25 cellular contexts compared by ENCODE assay signal in genomic region chr2:229660391-229660790, GRCh38. TPM values are rescaled to one million over a fixed set of nuclear protein-coding genes. Genes with fewer than 3 reads are reported as not detected.
"Had no signal": no experiment of that assay in that cellular context is flagged by ENCODE, and none has a peak within 500 bp of the region (broad histone marks: within the 10 kb centered on the region; RNA-seq: fewer than 3 reads in every experiment).

No MANE protein-coding gene starts in this region.

- H3K27ac ChIP-seq: breast epithelium, colonic mucosa, SJCRH30 had no signal

- H3K9me3 ChIP-seq: breast epithelium, colonic mucosa, SJCRH30, SK-N-SH had no signal

- H3K9ac ChIP-seq: SK-N-SH had no signal

- FAIRE-seq: K562 had no signal

- H3K4me2 ChIP-seq: SK-N-SH had no signal

- H3K27me3 ChIP-seq: breast epithelium, colonic mucosa had no signal

- H3K36me3 ChIP-seq: breast epithelium, colonic mucosa, SJCRH30 had no signal

- DNase-seq: activated B cell treated with CpG ODN at 0.5 μM for 24 hours; activated CD4-positive, alpha-beta memory T cell treated with anti-CD3 and anti-CD28 coated beads, Interleukin-2, amount 10 ng/mL, durations not matched to agents 7 days and 5 days; activated CD4-positive, alpha-beta T cell treated with anti-CD3 and anti-CD28 coated beads, Interleukin-2, amount 50 U/mL, for 1 hour; activated effector memory CD4-positive, alpha-beta T cell treated with Interleukin-2 at 50 U/mL for 16 hours; activated naive CD4-positive, alpha-beta T cell; activated T-cell treated with anti-CD3 and anti-CD28 coated beads, Interleukin-2, amount 50 U/mL, for 1 hour; aorta; caudate nucleus; colonic mucosa; Karpas-422; MM.1S; NCI-H1092 treated with DMSO at 0.1 percent for 48 hours; NCI-H1417 treated with DMSO at 0.1 percent for 48 hours; NCI-H1694 treated with DMSO at 0.1 percent for 48 hours; NCI-H2081; NCI-H510A treated with DMSO at 0.1 percent for 48 hours; NCI-H69; SJCRH30; SK-N-SH had no signal

- ATAC-seq: K562 had no signal

- H3K4me1 ChIP-seq: breast epithelium, colonic mucosa, SJCRH30 had no signal

- H3K9me2 ChIP-seq: SK-N-SH had no signal

- H3K4me3 ChIP-seq: breast epithelium, colonic mucosa, K562, SJCRH30 had no signal

RNA-seq across cellular contexts. Expression of gene DNER, which starts 54.0 kb away (rescaled TPM):
- total RNA-seq: activated B cell treated with CpG ODN at 0.5 μM for 24 hours; activated CD4-positive, alpha-beta memory T cell treated with anti-CD3 and anti-CD28 coated beads, Interleukin-2, amount 10 ng/mL, durations not matched to agents 7 days and 5 days; activated CD8-positive, alpha-beta memory T cell treated with anti-CD3 and anti-CD28 coated beads for 36 hours; activated T-helper 1 cell treated with anti-CD3 and anti-CD28 coated beads, Interleukin-12 subunit alpha, Interleukin-12 subunit beta, Interleukin-2, Interleukin-4 antibody, amounts not matched to agents 30 ng/mL and 10 ng/mL and 1 ng/mL, durations not matched to agents 14 hours and 24 hours and 36 hours; dermis blood vessel endothelial cell; K562; T-helper 1 cell treated with Interleukin-12 subunit alpha and Interleukin-12 subunit beta and Interleukin-4 antibody, amounts not matched to agents 30 ng/mL and 1 ng/mL, for 36 hours had no signal
